ENCODE assay signal across 11 cellular contexts in the genomic region with DNA sequence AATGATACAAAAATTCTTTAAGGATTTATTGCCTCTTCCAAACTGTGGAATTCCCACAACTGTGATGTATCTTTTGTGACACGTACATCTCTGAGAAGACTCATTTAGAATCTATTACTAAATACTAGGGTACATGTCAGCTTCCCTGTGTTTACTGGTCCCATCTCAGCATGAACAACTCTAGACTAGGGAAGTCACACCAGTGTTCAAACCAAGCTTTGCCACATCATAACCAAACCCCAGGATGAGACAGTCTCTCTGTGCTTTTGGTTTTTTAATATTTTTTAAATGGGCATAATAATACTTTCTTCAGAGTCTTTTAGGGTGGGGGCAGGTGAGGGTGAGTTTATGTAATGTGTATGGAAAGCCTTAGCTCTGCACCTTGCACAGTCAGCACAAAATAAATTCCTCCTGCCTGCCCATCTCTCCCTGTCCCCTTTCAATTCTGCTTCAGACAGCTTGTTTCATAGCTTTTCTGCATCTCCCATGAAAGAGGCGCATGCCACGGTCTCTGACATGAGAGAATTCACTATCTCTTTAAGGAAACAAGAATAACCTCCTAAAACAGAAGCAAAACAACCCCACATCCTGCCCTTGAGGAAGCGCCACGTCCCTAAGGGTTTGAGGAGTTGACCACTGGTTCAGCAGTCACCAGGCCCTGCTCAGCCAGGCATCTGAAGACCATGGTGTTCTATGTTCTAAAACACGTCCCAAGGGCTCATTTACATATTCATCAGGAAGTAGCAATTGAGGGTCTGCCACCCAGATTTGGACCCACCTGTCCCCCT.
A peak's percentile ranks its signal among the peaks of the same experiment; 100 is the strongest.
DNase-seq lines count a peak whose midpoint lies in the region; ATAC-seq, FAIRE-seq and TF ChIP-seq lines count a peak whose summit lies in the region.
"Had no signal": no experiment of that assay in that cellular context is flagged by ENCODE, and none has a peak within 500 bp of the region (broad histone marks: within the 10 kb centered on the region; RNA-seq: fewer than 3 reads in every experiment).

No MANE protein-coding gene starts in this region.

- H3K79me2 ChIP-seq in PC-3 (ENCODE audit: low read length), result no peaks in the 10 kb centered on the region

- peak overlapping the region; percentile 21 for H3K27ac Mint-ChIP-seq in activated B cell treated with CpG ODN at 0.5 μM for 24 hours
- no peak overlapping the region for H3K27ac Mint-ChIP-seq in osteocyte (ENCODE audit: unreplicated experiment)

- DNase-seq in GDM1 (lab: John Stamatoyannopoulos, UW) (peak; percentile 17), GM19239 (ENCODE audit: insufficient read length, low spot score) (peak; percentile 73), activated B cell treated with CpG ODN at 0.5 μM for 24 hours (no peak), NCI-H1436 treated with DMSO at 0.1 percent for 48 hours (lab: John Stamatoyannopoulos, UW) (no peak), PC-3 (no peak), NCI-H2107 (lab: John Stamatoyannopoulos, UW) (no peak), osteocyte (ENCODE audit: extremely low spot score, unreplicated experiment) (no peak)
- DNase-seq: activated naive CD4-positive, alpha-beta T cell; Caco-2 had no signal

- H3K9me3 ChIP-seq in PC-3 (ENCODE audit: low read length), result no peaks in the 10 kb centered on the region
- H3K9me3 ChIP-seq: Caco-2, neutrophil had no signal

- H3K27ac ChIP-seq in PC-3 (ENCODE audit: low read length), result no peak overlapping the region
- H3K27ac ChIP-seq: neutrophil had no signal

- H4K20me1 ChIP-seq in PC-3 (ENCODE audit: low read length), result no peaks in the 10 kb centered on the region

- H3K36me3 ChIP-seq in PC-3 (ENCODE audit: low read depth, low read length), result no peaks in the 10 kb centered on the region
- H3K36me3 ChIP-seq: neutrophil had no signal

- no peaks in the 10 kb centered on the region for H3K9me3 Mint-ChIP-seq in activated B cell treated with CpG ODN at 0.5 μM for 24 hours
- no peaks in the 10 kb centered on the region for H3K9me3 Mint-ChIP-seq in osteocyte (ENCODE audit: unreplicated experiment)

- H3K4me3 Mint-ChIP-seq in activated B cell treated with CpG ODN at 0.5 μM for 24 hours (peak overlapping the region; percentile 49), osteocyte (ENCODE audit: unreplicated experiment) (no peak overlapping the region)

- H3K4me1 Mint-ChIP-seq in activated B cell treated with CpG ODN at 0.5 μM for 24 hours, result peaks cover 56% of the 10 kb centered on the region
- peaks cover 24% of the 10 kb centered on the region for H3K4me1 Mint-ChIP-seq in osteocyte (ENCODE audit: unreplicated experiment)

- H3K4me1 ChIP-seq in PC-3 (ENCODE audit: insufficient read depth, low read length), result no peaks in the 10 kb centered on the region
- H3K4me1 ChIP-seq: Caco-2 had no signal

- BruUV-seq in PC-3 (replicated peaks; lab: Mats Ljungman, UMichigan), result no TSS peak

- peak; percentile 96 for FAIRE-seq in GM19239 (lab: Jason Lieb, UNC)

- no peaks in the 10 kb centered on the region for H3K27me3 ChIP-seq in PC-3 (ENCODE audit: low read length)
- H3K27me3 ChIP-seq: neutrophil had no signal

- H3K9me2 ChIP-seq in PC-3 (replicated peaks; ENCODE audit: low read length), result no peaks in the 10 kb centered on the region

- no peaks in the 10 kb centered on the region for H3K27me3 Mint-ChIP-seq in activated B cell treated with CpG ODN at 0.5 μM for 24 hours
- peaks cover 31% of the 10 kb centered on the region for H3K27me3 Mint-ChIP-seq in osteocyte (ENCODE audit: unreplicated experiment)

- H3K36me3 Mint-ChIP-seq in activated B cell treated with CpG ODN at 0.5 μM for 24 hours (ENCODE audit: low read depth) (no peaks in the 10 kb centered on the region), osteocyte (ENCODE audit: unreplicated experiment) (no peaks in the 10 kb centered on the region)

- POLR2A ChIA-PET in activated B cell treated with CpG ODN at 0.5 μM for 24 hours (lab: Charles Lee) (interaction anchor here (0.6 to 1.3 kb wide), 10 partner anchors 9 to 859 kb away, joined by 3 to 9 read pairs (median 5); partner anchors contain the start of gene RASL11A), PC-3 (lab: Charles Lee; ENCODE audit: unreplicated experiment) (no interaction called here)

- CTCF ChIA-PET in activated B cell treated with CpG ODN at 0.5 μM for 24 hours (lab: Charles Lee) (interaction anchor here (1.2 to 1.3 kb wide), 3 partner anchors 9 to 342 kb away, joined by 3 to 7 read pairs (median 3); no protein-coding TSS in a partner anchor), PC-3 (lab: Charles Lee) (no interaction called here)

- no peak overlapping the region for H2AFZ ChIP-seq in PC-3 (ENCODE audit: low read length)

- intact Hi-C loops in activated B cell treated with CpG ODN at 0.5 μM for 24 hours (cut with micrococcal nuclease), result no loop called here
- intact Hi-C loops in PC-3 (cut with micrococcal nuclease), result no loop called here

- no peak overlapping the region for H3K4me3 ChIP-seq in PC-3 (ENCODE audit: low read length)

- TF ChIP-seq CTCF in activated B cell treated with CpG ODN at 0.5 μM for 24 hours (IDR thresholded peaks at IDR 0.05) (no peak), PC-3 (conservative IDR thresholded peaks at IDR 0.05; ENCODE audit: low read depth, low read length) (no peak), osteocyte (IDR thresholded peaks at IDR 0.05) (no peak)

- no peaks in the 10 kb centered on the region for H3F3A ChIP-seq in PC-3 (ENCODE audit: low read length, unreplicated experiment)

- no peak overlapping the region for H3K9ac ChIP-seq in PC-3 (ENCODE audit: low read length)

- no peak overlapping the region for H3K4me2 ChIP-seq in PC-3 (ENCODE audit: low read length)

- ATAC-seq in HG03025 (IDR thresholded peaks at IDR 0.05; ENCODE audit: low FRiP score, unreplicated experiment) (peak; percentile 55), activated B cell treated with CpG ODN at 0.5 μM for 24 hours (ENCODE audit: low read depth) (peak; percentile 83), PC-3 (no peak)

Comparison
In these comparisons a context has a peak if more than half of its experiments do, and no peak if none do; other contexts are left out.
1. DNase-seq: peak in GDM1 (single experiment) and GM19239 (single experiment); none in activated B cell treated with CpG ODN at 0.5 μM for 24 hours (single experiment), NCI-H1436 treated with DMSO at 0.1 percent for 48 hours (single experiment), PC-3 (single experiment), NCI-H2107 (single experiment) and osteocyte (single experiment).